In genomic region chr2:46097714-46098480, GRCh38 we compare ENCODE assay signal across 8 cellular contexts.
DNase-seq lines count a peak whose midpoint lies in the region; ATAC-seq, FAIRE-seq and TF ChIP-seq lines count a peak whose summit lies in the region.

No MANE protein-coding gene starts in this region.

- intact Hi-C loops in GM12878 (cut with micrococcal nuclease; ENCODE audit: unreplicated experiment) (loop anchor here (5.0 kb wide), 1 partner anchor 129 kb away; no protein-coding TSS in a partner anchor), testis (cut with DNase I; ENCODE audit: low total_unique reads) (no loop called here), posterior vena cava (cut with DNase I) (no loop called here)

- H3K4me3 ChIP-seq in GM12878 (no peak overlapping the region), testis (no peak overlapping the region)

- TF ChIP-seq EP300 in Ishikawa (IDR thresholded peaks at IDR 0.05; ENCODE audit: borderline replicate concordance) (peak; percentile 41; the same call in 1 of the 2 replicates), GM12878 (IDR thresholded peaks at IDR 0.05; ENCODE audit: borderline replicate concordance in 1 of 2, control insufficient read depth in 1 of 2, low read depth in 2 of 2, low read length in 2 of 2) (no peak)

- no peak overlapping the region for H3K27ac ChIP-seq in GM12878 (ENCODE audit: control insufficient read depth, insufficient read depth)
- H3K27ac ChIP-seq in testis, result peak overlapping the region in 1 of 2 donors; percentile 70

- H3K9me3 ChIP-seq in GM12878 (replicated peaks; ENCODE audit: control insufficient read depth, insufficient read depth, low read length) (no peaks in the 10 kb centered on the region; the same call in 2 of the 3 replicates), testis (no peaks in the 10 kb centered on the region)

- FAIRE-seq in GM12878 (lab: Jason Lieb, UNC) (no peak), GM12892 (lab: Jason Lieb, UNC) (no peak)

- TF ChIP-seq POLR2A in GM12878 (IDR thresholded peaks at IDR 0.05; ENCODE audit: low read depth, low read length) (no peak), testis (IDR thresholded peaks at IDR 0.05) (no peak), GM12892 (IDR thresholded peaks at IDR 0.05; ENCODE audit: low read depth, low read length) (no peak)

- H3K27me3 ChIP-seq in GM12878 (replicated peaks in 1 of 2; ENCODE audit: control insufficient read depth in 2 of 2, insufficient read depth in 2 of 2, low read length in 1 of 2) (no peaks in the 10 kb centered on the region), testis (no peaks in the 10 kb centered on the region)

- TF ChIP-seq CTCF in GM12878 (IDR thresholded peaks at IDR 0.05 in 2 of 3, conservative IDR thresholded peaks at IDR 0.05 in 1 of 3; ENCODE audit: control insufficient read depth in 2 of 3, extremely low read depth in 1 of 3, insufficient read depth in 1 of 3, low read depth in 3 of 3, low read length in 3 of 3) (no peak), testis (IDR thresholded peaks at IDR 0.05) (no peak)

- 62% methylated on average over 4 of the region's 4 CpGs for WGBS in GM12878 (ENCODE audit: insufficient coverage, insufficient replicate concordance, low lambda C conversion rate, missing lambda C conversion rate)
- 26 to 43% methylated on average over 4 of the region's 4 CpGs for WGBS in testis, 2 donors

- H3K36me3 ChIP-seq in GM12878 (ENCODE audit: control insufficient read depth in 2 of 2, insufficient read depth in 2 of 2, low read length in 1 of 2), result no peaks in the 10 kb centered on the region
- H3K36me3 ChIP-seq in testis (ENCODE audit: low read depth, missing control alignments), result no peaks in the 10 kb centered on the region

- ATAC-seq in GM12878 (peak; percentile 65), HG03196 (IDR thresholded peaks at IDR 0.05; ENCODE audit: unreplicated experiment) (no peak)

- H3K4me1 ChIP-seq in GM12878 (ENCODE audit: control insufficient read depth, insufficient read depth, low read length) (no peaks in the 10 kb centered on the region), testis (no peaks in the 10 kb centered on the region)

- RAD21 ChIA-PET in GM12878 (lab: Charles Lee; ENCODE audit: unreplicated experiment), result interaction anchor here (1.1 to 2.0 kb wide), 5 partner anchors 18 to 361 kb away, joined by 3 to 19 read pairs (median 4); no protein-coding TSS in a partner anchor

- TF ChIP-seq RAD21 in Ishikawa (IDR thresholded peaks at IDR 0.05; ENCODE audit: low read depth), result peak; percentile 11; the same call in 1 of the 2 replicates
- no peak for TF ChIP-seq RAD21 in GM12878 (IDR thresholded peaks at IDR 0.05; ENCODE audit: insufficient read depth, low read depth, low read length)

- SMC1A ChIA-PET in GM12878 (lab: Charles Lee; ENCODE audit: uncharacterized antibody, unreplicated experiment), result interaction anchor here (1.4 to 3.1 kb wide), 9 partner anchors 10 to 268 kb away, joined by 3 to 21 read pairs (median 6); no protein-coding TSS in a partner anchor

- H2AFZ ChIP-seq in GM12878 (ENCODE audit: control insufficient read depth, low read depth, low read length), result no peak overlapping the region

- CTCF ChIA-PET in GM12878 (lab: Yijun Ruan, JAX), result interaction anchor here (0.6 to 3.9 kb wide), 9 partner anchors 8 to 265 kb away, joined by 3 to 11 read pairs (median 3); no protein-coding TSS in a partner anchor

- H3K79me2 ChIP-seq in GM12878 (ENCODE audit: control insufficient read depth, insufficient read depth, low read length), result no peaks in the 10 kb centered on the region

- POLR2A ChIA-PET in GM12878 (lab: Charles Lee), result interaction anchor here (1.0 kb wide), 1 partner anchor 24 kb away, joined by 5 read pairs; no protein-coding TSS in a partner anchor

- in situ Hi-C loops in GM12878 (cut with MboI), result no loop called here

- no peaks in the 10 kb centered on the region for H4K20me1 ChIP-seq in GM12878 (ENCODE audit: control insufficient read depth, insufficient read depth)

- no TSS peak for BruUV-seq in GM12878 (replicated peaks; lab: Mats Ljungman, UMichigan)

- DNase-seq in GM12878 (ENCODE audit: low read depth, low spot score) (no peak), iPS-NIHi11 (ENCODE audit: low spot score) (peak; percentile 55), testis (peak; percentile 83), posterior vena cava (ENCODE audit: low spot score) (no peak), GM12892 (ENCODE audit: insufficient read length) (no peak)
- DNase-seq in stimulated activated CD4-positive, alpha-beta T cell treated with anti-CD3 and anti-CD28 coated beads, Interleukin-4, amount 100 ng/mL, for 24 hours, result no peak

- H3K4me2 ChIP-seq in GM12878 (ENCODE audit: control insufficient read depth, insufficient read depth), result no peak overlapping the region

- H3K9ac ChIP-seq in GM12878 (ENCODE audit: control insufficient read depth, insufficient read depth, low read length), result no peak overlapping the region

TF ChIP-seq in Ishikawa, 13 proteins besides CTCF, POLR2A, EP300 and RAD21 (continues in another document):
- TF ChIP-seq TEAD4 (IDR thresholded peaks at IDR 0.05) (peak; percentile 92), TCF12 (IDR thresholded peaks at IDR 0.05; ENCODE audit: low read depth) (peak; percentile 50; the same call in 1 of the 2 replicates), YY1 (IDR thresholded peaks at IDR 0.05; ENCODE audit: low read depth) (no peak), EGR1 (IDR thresholded peaks at IDR 0.05) (no peak), REST (IDR thresholded peaks at IDR 0.05; ENCODE audit: low read depth) (no peak; the same call in 1 of the 2 replicates), MAX (IDR thresholded peaks at IDR 0.05) (peak; percentile 44; the same call in 1 of the 2 replicates)

TF ChIP-seq in GM12878, 131 proteins besides CTCF, POLR2A, EP300 and RAD21:
- TF ChIP-seq PKNOX1 (IDR thresholded peaks at IDR 0.05) (no peak), SMARCA5 (IDR thresholded peaks at IDR 0.05) (peak; percentile 58; the same call in 1 of the 2 replicates)

Comparison
In these comparisons a context has a peak if more than half of its experiments do, and no peak if none do; other contexts are left out.
1. DNase-seq: peak in iPS-NIHi11 (single experiment) and testis (single experiment); none in GM12878 (single experiment), posterior vena cava (single experiment), GM12892 (single experiment) and stimulated activated CD4-positive, alpha-beta T cell treated with anti-CD3 and anti-CD28 coated beads, Interleukin-4, amount 100 ng/mL, for 24 hours (single experiment).